Comparison of ENCODE assay signal across 8 cellular contexts in the genomic region with DNA sequence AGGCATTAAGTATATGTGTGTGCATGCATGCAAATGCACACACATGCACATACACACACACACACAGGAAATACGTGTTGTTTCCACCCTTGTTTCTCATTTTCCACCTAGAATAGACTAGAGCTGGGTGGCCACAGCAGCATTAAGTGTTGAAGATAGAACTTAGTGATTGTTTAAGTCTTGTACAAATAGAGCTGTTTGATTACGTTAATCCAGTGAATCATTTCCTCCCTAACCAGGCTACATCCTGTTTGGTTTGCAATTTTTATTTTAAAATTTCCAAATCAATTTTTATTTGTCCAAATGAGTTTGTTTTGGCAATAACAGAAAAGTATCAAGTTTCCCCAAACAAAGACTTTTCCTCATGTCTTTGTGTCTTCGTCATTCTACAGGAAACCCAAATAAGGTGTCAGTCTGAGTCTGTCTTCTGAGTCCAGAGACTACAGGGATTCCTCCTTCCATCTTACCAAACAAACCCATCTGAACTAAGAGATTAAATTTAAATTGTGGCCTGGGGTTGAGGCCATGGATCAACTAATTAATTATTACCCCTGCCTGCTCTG.
A peak's percentile ranks its signal among the peaks of the same experiment; 100 is the strongest.
DNase-seq lines count a peak whose midpoint lies in the region; ATAC-seq and TF ChIP-seq lines count a peak whose summit lies in the region.

No MANE protein-coding gene starts in this region.

- ATAC-seq in activated CD8-positive, alpha-beta memory T cell treated with anti-CD3 and anti-CD28 coated beads, Interleukin-2, amount 10 ng/mL, durations not matched to agents 7 days and 5 days, result peak; percentile 71
- ATAC-seq in Panc1, result peak; percentile 77; the same call in 1 of the 2 replicates

- H3K4me3 Mint-ChIP-seq in activated CD8-positive, alpha-beta memory T cell treated with anti-CD3 and anti-CD28 coated beads, Interleukin-2, amount 10 ng/mL, durations not matched to agents 7 days and 5 days, result no peak overlapping the region

- intact Hi-C loops in Panc1 (cut with micrococcal nuclease; ENCODE audit: unreplicated experiment), result no loop called here

- no peak overlapping the region for H3K27ac Mint-ChIP-seq in activated CD8-positive, alpha-beta memory T cell treated with anti-CD3 and anti-CD28 coated beads, Interleukin-2, amount 10 ng/mL, durations not matched to agents 7 days and 5 days

- CTCF ChIA-PET in activated CD8-positive, alpha-beta memory T cell treated with anti-CD3 and anti-CD28 coated beads, Interleukin-2, amount 10 ng/mL, durations not matched to agents 7 days and 5 days (lab: Charles Lee), result interaction anchor here (1.4 kb wide), 1 partner anchor 11 kb away, joined by 4 read pairs; no protein-coding TSS in a partner anchor
- CTCF ChIA-PET in Panc1 (lab: Charles Lee), result no interaction called here

- POLR2A ChIA-PET in Panc1 (lab: Charles Lee), result interaction anchor here (0.6 kb wide), 2 partner anchors 32 to 79 kb away, joined by 4 to 11 read pairs; no protein-coding TSS in a partner anchor

- no peaks in the 10 kb centered on the region for H3K27me3 ChIP-seq in Panc1 (ENCODE audit: control insufficient read depth, insufficient read depth, low read length)

- H3K36me3 ChIP-seq in Panc1 (ENCODE audit: control insufficient read depth, insufficient read depth, low read length), result no peaks in the 10 kb centered on the region

- BruUV-seq in Panc1 (replicated peaks; lab: Mats Ljungman, UMichigan), result no TSS peak

- H3K4me3 ChIP-seq in Panc1 (ENCODE audit: low read depth in 2 of 2, low read length in 2 of 2), result peak overlapping the region in 1 of 2 experiments; percentile 19; a peak in 1 of 4 replicates

- no peak for DNase-seq in activated CD8-positive, alpha-beta memory T cell treated with anti-CD3 and anti-CD28 coated beads, Interleukin-2, amount 10 ng/mL, durations not matched to agents 7 days and 5 days
- no peak for DNase-seq in activated CD8-positive, alpha-beta memory T cell treated with anti-CD3 and anti-CD28 coated beads, Interleukin-2, amount 50 U/mL, for 4 hours
- peak; percentile 50 for DNase-seq in Panc1 (ENCODE audit: low read depth, low spot score)
- peak; percentile 95 for DNase-seq in fibroblast of gingiva (ENCODE audit: low read depth)
- peak; percentile 92 for DNase-seq in stromal cell of bone marrow (ENCODE audit: low read depth)
- no peak for DNase-seq in cerebellum (ENCODE audit: low spot score)
- no peak for DNase-seq in retina
- DNase-seq in NCI-H1436 (lab: John Stamatoyannopoulos, UW), result no peak

- in situ Hi-C loops in Panc1 (cut with HindIII; ENCODE audit: low pct_unique_long_range_greater_than_20kb, low sequenced_read_pairs), result no loop called here

- peaks cover 2% of the 10 kb centered on the region for H3K36me3 Mint-ChIP-seq in activated CD8-positive, alpha-beta memory T cell treated with anti-CD3 and anti-CD28 coated beads, Interleukin-2, amount 10 ng/mL, durations not matched to agents 7 days and 5 days

- no peak for TF ChIP-seq CTCF in Panc1 (IDR thresholded peaks at IDR 0.05)

- peaks cover 4% of the 10 kb centered on the region for H3K27me3 Mint-ChIP-seq in activated CD8-positive, alpha-beta memory T cell treated with anti-CD3 and anti-CD28 coated beads, Interleukin-2, amount 10 ng/mL, durations not matched to agents 7 days and 5 days

- H3K4me1 Mint-ChIP-seq in activated CD8-positive, alpha-beta memory T cell treated with anti-CD3 and anti-CD28 coated beads, Interleukin-2, amount 10 ng/mL, durations not matched to agents 7 days and 5 days, result peaks cover 20% of the 10 kb centered on the region

- H3K27ac ChIP-seq in Panc1 (ENCODE audit: low read length), result no peak overlapping the region

- no peaks in the 10 kb centered on the region for H3K4me1 ChIP-seq in Panc1 (ENCODE audit: control insufficient read depth, insufficient read depth, low read length)

- H3K9me3 ChIP-seq in Panc1 (ENCODE audit: control insufficient read depth, insufficient read depth, low read depth, low read length), result no peaks in the 10 kb centered on the region

- H3K9me3 Mint-ChIP-seq in activated CD8-positive, alpha-beta memory T cell treated with anti-CD3 and anti-CD28 coated beads, Interleukin-2, amount 10 ng/mL, durations not matched to agents 7 days and 5 days (ENCODE audit: low read depth), result no peaks in the 10 kb centered on the region

Comparison
In these comparisons a context has a peak if more than half of its experiments do, and no peak if none do; other contexts are left out.
1. DNase-seq: peak in Panc1 (single experiment), fibroblast of gingiva (single experiment) and stromal cell of bone marrow (single experiment); none in activated CD8-positive, alpha-beta memory T cell treated with anti-CD3 and anti-CD28 coated beads, Interleukin-2, amount 10 ng/mL, durations not matched to agents 7 days and 5 days (single experiment), activated CD8-positive, alpha-beta memory T cell treated with anti-CD3 and anti-CD28 coated beads, Interleukin-2, amount 50 U/mL, for 4 hours (single experiment), cerebellum (single experiment), retina (single experiment) and NCI-H1436 (single experiment).